Comparison of ENCODE assay signal across 12 cellular contexts in genomic region chr2:237900891-237901831, GRCh38. TPM values are rescaled to one million over a fixed set of nuclear protein-coding genes. Genes with fewer than 3 reads are reported as not detected.
A peak's percentile ranks its signal among the peaks of the same experiment; 100 is the strongest.
DNase-seq lines count a peak whose midpoint lies in the region; TF ChIP-seq lines count a peak whose summit lies in the region.
"Had no signal": no experiment of that assay in that cellular context is flagged by ENCODE, and none has a peak within 500 bp of the region (broad histone marks: within the 10 kb centered on the region; RNA-seq: fewer than 3 reads in every experiment).

No MANE protein-coding gene starts in this region.

- H3K9me3 Mint-ChIP-seq in activated CD4-positive, alpha-beta memory T cell treated with anti-CD3 and anti-CD28 coated beads for 36 hours = no peaks in the 10 kb centered on the region

- H3K27ac ChIP-seq in 22Rv1 (0 out of 2 replicates have a peak overlapping the region, but pooled peaks have one; percentile 10), muscle layer of colon (ENCODE audit: low read depth, low read length) (peak overlapping the region; percentile 14)
- H3K27ac ChIP-seq: neutrophil had no signal

- peaks cover 6% of the 10 kb centered on the region for H3K4me1 ChIP-seq in BE2C
- peaks cover 61% of the 10 kb centered on the region for H3K4me1 ChIP-seq in muscle layer of colon (ENCODE audit: insufficient read depth, low read length)

- H3K9me3 ChIP-seq in BE2C (no peaks in the 10 kb centered on the region), muscle layer of colon (ENCODE audit: low read length) (no peaks in the 10 kb centered on the region)
- H3K9me3 ChIP-seq: neutrophil had no signal

- H3K4me3 Mint-ChIP-seq in activated CD4-positive, alpha-beta memory T cell treated with anti-CD3 and anti-CD28 coated beads for 36 hours = no peak overlapping the region

- intact Hi-C loops in activated CD4-positive, alpha-beta memory T cell treated with anti-CD3 and anti-CD28 coated beads for 36 hours (cut with micrococcal nuclease) = no loop called here

- no peak overlapping the region for H3K9ac ChIP-seq in muscle layer of colon (ENCODE audit: low read length)

- peak overlapping the region; percentile 29 for H3K27ac Mint-ChIP-seq in activated CD4-positive, alpha-beta memory T cell treated with anti-CD3 and anti-CD28 coated beads for 36 hours

- CTCF ChIA-PET in activated CD4-positive, alpha-beta memory T cell treated with anti-CD3 and anti-CD28 coated beads for 36 hours (lab: Charles Lee) = interaction anchor here (0.5 kb wide), 1 partner anchor 23 kb away, joined by 3 read pairs; no protein-coding TSS in a partner anchor
- CTCF ChIA-PET in GM10248 (lab: Yijun Ruan, JAX) = interaction anchor here (1.1 kb wide), 1 partner anchor 18 kb away, joined by 3 read pairs; no protein-coding TSS in a partner anchor

- DNase-seq in BE2C (peak; percentile 65), GM10248 (ENCODE audit: extremely low spot score) (no peak), hypothalamus (lab: John Stamatoyannopoulos, UW) (no peak), NCI-H2227 treated with DMSO at 0.1 percent for 48 hours (lab: John Stamatoyannopoulos, UW) (no peak)
- no peak for DNase-seq in activated CD4-positive, alpha-beta memory T cell treated with anti-CD3 and anti-CD28 coated beads for 36 hours
- DNase-seq: cortex of kidney; GOT3; stimulated activated naive CD4-positive, alpha-beta T cell treated with Interleukin-2 at 50 U/mL for 16 hours had no signal

- H3K36me3 ChIP-seq in BE2C (no peaks in the 10 kb centered on the region), muscle layer of colon (ENCODE audit: insufficient read depth, low read length) (peaks cover 19% of the 10 kb centered on the region)
- H3K36me3 ChIP-seq: neutrophil had no signal

- no peaks in the 10 kb centered on the region for H3K27me3 Mint-ChIP-seq in activated CD4-positive, alpha-beta memory T cell treated with anti-CD3 and anti-CD28 coated beads for 36 hours

- H3K27me3 ChIP-seq in BE2C = no peaks in the 10 kb centered on the region
- H3K27me3 ChIP-seq in muscle layer of colon (ENCODE audit: control insufficient read depth in 1 of 2, insufficient read depth in 2 of 2, low read length in 2 of 2) = no peaks in the 10 kb centered on the region
- H3K27me3 ChIP-seq: neutrophil had no signal

- peaks cover 52% of the 10 kb centered on the region for H3K4me1 Mint-ChIP-seq in activated CD4-positive, alpha-beta memory T cell treated with anti-CD3 and anti-CD28 coated beads for 36 hours (ENCODE audit: low read depth)

- H3K36me3 Mint-ChIP-seq in activated CD4-positive, alpha-beta memory T cell treated with anti-CD3 and anti-CD28 coated beads for 36 hours = no peaks in the 10 kb centered on the region

- POLR2A ChIA-PET in activated CD4-positive, alpha-beta memory T cell treated with anti-CD3 and anti-CD28 coated beads for 36 hours (lab: Charles Lee) = no interaction called here
- POLR2A ChIA-PET in GM10248 (lab: Yijun Ruan, JAX) = no interaction called here

- H3K4me3 ChIP-seq in BE2C (ENCODE audit: low read depth, low read length) (no peak overlapping the region), muscle layer of colon (ENCODE audit: low read depth in 1 of 2, low read length in 2 of 2) (no peak overlapping the region)

- TF ChIP-seq CTCF in 22Rv1 (IDR thresholded peaks at IDR 0.05) (no peak), BE2C (IDR thresholded peaks at IDR 0.05; ENCODE audit: low read depth, low read length) (no peak), GM10248 (IDR thresholded peaks at IDR 0.05; ENCODE audit: control extremely low read depth, extremely low read depth, low read depth, missing control alignments) (no peak)

RNA-seq across cellular contexts. Expression of gene RAMP1, which starts 41.7 kb away (rescaled TPM):
- polyA plus RNA-seq in BE2C (2012; ENCODE audit: insufficient read depth, insufficient read length, low read depth) = 63.1 TPM
- total RNA-seq in activated CD4-positive, alpha-beta memory T cell treated with anti-CD3 and anti-CD28 coated beads for 36 hours = under 1 TPM; 0.77 to 0.97 TPM
- total RNA-seq: HT1080 had no signal
